Comparison of ENCODE assay signal across 17 cellular contexts in genomic region chr4:105613326-105613725, GRCh38.
DNase-seq lines count a peak whose midpoint lies in the region; TF ChIP-seq lines count a peak whose summit lies in the region.
"Had no signal": no experiment of that assay in that cellular context is flagged by ENCODE, and none has a peak within 500 bp of the region (broad histone marks: within the 10 kb centered on the region; RNA-seq: fewer than 3 reads in every experiment).

No MANE protein-coding gene starts in this region.

- H3K9me3 Mint-ChIP-seq in MCF 10A (ENCODE audit: unreplicated experiment): no peaks in the 10 kb centered on the region

- H3K27ac ChIP-seq in VCaP (peak overlapping the region; percentile 94), prostate gland (peak overlapping the region; percentile 28 to 47)
- H3K27ac ChIP-seq: esophagus squamous epithelium, KMS-11 had no signal

- CTCF ChIA-PET in MCF 10A (lab: Yijun Ruan, JAX): interaction anchor here (0.7 kb wide), 1 partner anchor 11 kb away, joined by 7 read pairs; no protein-coding TSS in a partner anchor

- H3K27me3 Mint-ChIP-seq in MCF 10A (ENCODE audit: insufficient read depth, unreplicated experiment): no peaks in the 10 kb centered on the region
- H3K27me3 Mint-ChIP-seq: activated B cell treated with CpG ODN at 0.5 μM for 24 hours, progenitor cell of endocrine pancreas had no signal

- no peaks in the 10 kb centered on the region for H3K27me3 ChIP-seq in MG63
- no peaks in the 10 kb centered on the region for H3K27me3 ChIP-seq in prostate gland (replicated peaks; ENCODE audit: insufficient read depth)
- H3K27me3 ChIP-seq: esophagus squamous epithelium had no signal

- H3K27ac Mint-ChIP-seq in MCF 10A (ENCODE audit: low read depth, unreplicated experiment): no peak overlapping the region
- H3K27ac Mint-ChIP-seq: activated B cell treated with CpG ODN at 0.5 μM for 24 hours, progenitor cell of endocrine pancreas had no signal

- TF ChIP-seq CTCF in VCaP (conservative IDR thresholded peaks at IDR 0.05) (no peak), prostate gland (IDR thresholded peaks at IDR 0.05) (no peak), MCF 10A (IDR thresholded peaks at IDR 0.05; ENCODE audit: unreplicated experiment) (no peak)

- 10% methylated on average over 4 of the region's 4 CpGs for WGBS in prostate gland

- H3K4me1 ChIP-seq in prostate gland (replicated peaks): no peaks in the 10 kb centered on the region

- H3K36me3 Mint-ChIP-seq in MCF 10A (ENCODE audit: insufficient read depth, unreplicated experiment): no peaks in the 10 kb centered on the region

- no peaks in the 10 kb centered on the region for H3K9me3 ChIP-seq in MG63
- no peaks in the 10 kb centered on the region for H3K9me3 ChIP-seq in prostate gland
- H3K9me3 ChIP-seq: esophagus squamous epithelium had no signal

- peak; percentile 56 for DNase-seq in MG63
- peak; percentile 82 for DNase-seq in NCI-H2029 treated with DMSO at 0.1 percent for 48 hours (lab: John Stamatoyannopoulos, UW)
- peak; percentile 89 for DNase-seq in prostate gland (ENCODE audit: low spot score)
- no peak for DNase-seq in NK-92 (lab: John Stamatoyannopoulos, UW; ENCODE audit: unreplicated experiment)
- no peak for DNase-seq in hypothalamus (lab: John Stamatoyannopoulos, UW)
- no peak for DNase-seq in MCF 10A (ENCODE audit: unreplicated experiment)
- DNase-seq: activated B cell treated with CpG ODN at 0.5 μM for 24 hours; activated effector memory CD4-positive, alpha-beta T cell treated with anti-CD3 and anti-CD28 coated beads, Interleukin-2, amount 50 U/mL, for 16 hours; esophagus squamous epithelium; hippocampal formation; left ventricle myocardium superior; NCI-H524; T-helper 1 cell had no signal

- intact Hi-C loops in prostate gland (cut with DNase I): no loop called here
- intact Hi-C loops in MCF 10A (cut with micrococcal nuclease): no loop called here

- POLR2A ChIA-PET in MCF 10A (lab: Yijun Ruan, JAX): no interaction called here

- no peaks in the 10 kb centered on the region for H3K4me1 Mint-ChIP-seq in MCF 10A (ENCODE audit: insufficient read depth, unreplicated experiment)
- H3K4me1 Mint-ChIP-seq: activated B cell treated with CpG ODN at 0.5 μM for 24 hours had no signal

- BruUV-seq in MCF 10A (replicated peaks; lab: Mats Ljungman, UMichigan): no TSS peak

- no peak for TF ChIP-seq POLR2A in prostate gland (IDR thresholded peaks at IDR 0.05)

- no peak overlapping the region for H3K4me3 ChIP-seq in MG63
- no peak overlapping the region for H3K4me3 ChIP-seq in prostate gland
- H3K4me3 ChIP-seq: esophagus squamous epithelium, GM12878 had no signal

- H3K4me3 Mint-ChIP-seq in MCF 10A (ENCODE audit: unreplicated experiment): no peak overlapping the region
- H3K4me3 Mint-ChIP-seq: activated B cell treated with CpG ODN at 0.5 μM for 24 hours had no signal

- H3K36me3 ChIP-seq in MG63 (no peaks in the 10 kb centered on the region), prostate gland (no peaks in the 10 kb centered on the region)
- H3K36me3 ChIP-seq: esophagus squamous epithelium had no signal

Comparison
In these comparisons a context has a peak if more than half of its experiments do, and no peak if none do; other contexts are left out.
1. DNase-seq: peak in MG63 (single experiment), NCI-H2029 treated with DMSO at 0.1 percent for 48 hours (single experiment) and prostate gland (single experiment); none in NK-92 (single experiment), hypothalamus (0 of 51) and MCF 10A (single experiment).